ENCODE assay signal across 8 cellular contexts in the genomic region with DNA sequence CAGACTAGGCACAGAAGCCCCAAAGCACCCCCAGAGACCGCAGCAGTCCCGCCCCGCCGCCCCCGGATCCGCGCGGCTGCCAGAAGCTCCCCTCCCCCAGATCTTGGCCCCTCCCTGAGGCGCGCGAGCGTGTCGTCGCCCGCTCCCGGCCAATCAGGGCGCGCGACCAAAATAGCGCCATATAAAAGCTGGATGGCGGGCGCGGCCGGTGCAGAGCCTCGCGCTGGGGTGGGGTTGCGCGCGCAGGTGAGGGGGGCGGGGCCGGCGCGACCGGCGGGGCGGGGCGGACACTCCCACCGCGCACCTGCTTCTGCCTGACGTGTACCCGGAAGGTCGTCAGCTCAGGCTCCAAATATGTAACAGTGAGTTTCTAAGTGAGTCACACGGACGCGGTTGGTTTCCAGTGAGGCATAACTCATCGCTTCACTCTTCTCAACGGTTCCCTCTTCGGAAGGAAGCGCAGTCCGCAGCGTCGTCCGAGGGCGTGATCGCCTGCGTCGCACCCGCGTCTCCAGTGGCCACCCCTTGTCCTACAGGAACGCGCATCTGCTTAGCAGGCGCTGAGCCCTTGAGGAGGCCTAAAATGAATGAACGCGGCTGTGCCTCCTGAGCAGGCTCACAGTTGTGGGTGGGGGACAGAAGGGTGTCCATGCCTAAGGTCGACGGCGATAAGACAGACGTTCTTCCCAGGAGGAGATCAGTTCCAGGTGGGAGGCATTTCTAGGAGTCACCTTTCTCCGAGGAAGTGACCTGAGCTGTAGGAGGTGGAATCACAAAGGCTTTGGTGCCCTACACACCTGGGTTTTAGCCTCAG. TPM values are rescaled to one million over a fixed set of nuclear protein-coding genes. Genes with fewer than 3 reads are reported as not detected.
DNase-seq lines count a peak whose midpoint lies in the region; ATAC-seq and TF ChIP-seq lines count a peak whose summit lies in the region.

No MANE protein-coding gene starts in this region.

- H3K27ac Mint-ChIP-seq in GM23338 (peak overlapping the region; percentile 99), neural progenitor cell (peak overlapping the region; percentile 69)

- H3K9ac ChIP-seq in Karpas-422 (ENCODE audit: low read length) (peak overlapping the region; percentile 88), neural progenitor cell (no peak overlapping the region), stomach smooth muscle (ENCODE audit: low read length in 2 of 2) (peak overlapping the region; percentile 74 to 81)

- peaks cover 7% of the 10 kb centered on the region; the same call in 1 of the 2 replicates for H3K4me1 ChIP-seq in GM23338 (ENCODE audit: insufficient read depth)
- H3K4me1 ChIP-seq in Karpas-422 (ENCODE audit: low read length) = peaks cover 64% of the 10 kb centered on the region
- H3K4me1 ChIP-seq in neural progenitor cell = no peaks in the 10 kb centered on the region
- peaks cover 10% of the 10 kb centered on the region for H3K4me1 ChIP-seq in stomach smooth muscle (ENCODE audit: control insufficient read depth, insufficient read depth, low read length)

- H3K27ac ChIP-seq in GM23338 (ENCODE audit: low read depth) (peak overlapping the region; percentile 99), Karpas-422 (ENCODE audit: low read length) (peak overlapping the region; percentile 98), RWPE1 (peak overlapping the region; percentile 96), neural progenitor cell (peak overlapping the region; percentile 71), stomach smooth muscle (ENCODE audit: low read length) (peak overlapping the region; percentile 70)

- no peaks in the 10 kb centered on the region for H3K79me2 ChIP-seq in GM23338 (replicated peaks; ENCODE audit: insufficient read depth)
- no peaks in the 10 kb centered on the region for H3K79me2 ChIP-seq in Karpas-422 (ENCODE audit: low read length)
- no peaks in the 10 kb centered on the region for H3K79me2 ChIP-seq in neural progenitor cell (ENCODE audit: low read depth)

- H3F3A ChIP-seq in GM23338 (replicated peaks; ENCODE audit: low read depth) = peaks cover 15% of the 10 kb centered on the region
- H3F3A ChIP-seq in neural progenitor cell (ENCODE audit: low read depth) = peaks cover 18% of the 10 kb centered on the region

- peak overlapping the region; percentile 73 for H3K4me3 Mint-ChIP-seq in GM23338
- peak overlapping the region; percentile 77 for H3K4me3 Mint-ChIP-seq in neural progenitor cell

- H3K36me3 Mint-ChIP-seq in GM23338 (ENCODE audit: low read depth) = peaks cover 12% of the 10 kb centered on the region; the same call in 2 of the 3 replicates
- H3K36me3 Mint-ChIP-seq in neural progenitor cell = no peaks in the 10 kb centered on the region

- H4K20me1 ChIP-seq in GM23338 (replicated peaks; ENCODE audit: insufficient read depth) (no peaks in the 10 kb centered on the region), Karpas-422 (ENCODE audit: insufficient read depth, low read depth, low read length) (no peaks in the 10 kb centered on the region), neural progenitor cell (ENCODE audit: low read depth) (no peaks in the 10 kb centered on the region)

- peaks cover 10% of the 10 kb centered on the region for H3K9me2 ChIP-seq in GM23338 (ENCODE audit: insufficient read depth)
- no peaks in the 10 kb centered on the region for H3K9me2 ChIP-seq in Karpas-422 (replicated peaks; ENCODE audit: insufficient read depth, low read length)

- peak overlapping the region; percentile 59 for H3K4me3 ChIP-seq in GM23338
- H3K4me3 ChIP-seq in Karpas-422 (ENCODE audit: low read length) = peak overlapping the region; percentile 74
- peak overlapping the region; percentile 65 for H3K4me3 ChIP-seq in fibroblast of villous mesenchyme (ENCODE audit: low read depth, low read length)
- peak overlapping the region; percentile 43 for H3K4me3 ChIP-seq in neural progenitor cell
- peak overlapping the region; percentile 78 to 82 for H3K4me3 ChIP-seq in stomach smooth muscle (ENCODE audit: low read length in 2 of 2)

- H3K4me1 Mint-ChIP-seq in GM23338 (peaks cover 15% of the 10 kb centered on the region), neural progenitor cell (peaks cover 9% of the 10 kb centered on the region)

- H3K36me3 ChIP-seq in GM23338 (ENCODE audit: insufficient read depth) (no peaks in the 10 kb centered on the region), Karpas-422 (ENCODE audit: insufficient read depth, low read length) (no peaks in the 10 kb centered on the region), neural progenitor cell (no peaks in the 10 kb centered on the region), stomach smooth muscle (ENCODE audit: control insufficient read depth in 2 of 2, insufficient read depth in 2 of 2, low read length in 2 of 2) (no peaks in the 10 kb centered on the region)

- H3K27me3 Mint-ChIP-seq in GM23338 (ENCODE audit: insufficient read depth, low read depth, poor library complexity) = peaks cover 13% of the 10 kb centered on the region
- H3K27me3 Mint-ChIP-seq in neural progenitor cell (ENCODE audit: insufficient read depth, low read depth) = peaks cover 9% of the 10 kb centered on the region

- H3K9me3 ChIP-seq in Karpas-422 (ENCODE audit: low read length) = no peaks in the 10 kb centered on the region
- no peaks in the 10 kb centered on the region for H3K9me3 ChIP-seq in neural progenitor cell (ENCODE audit: low read depth)
- no peaks in the 10 kb centered on the region for H3K9me3 ChIP-seq in stomach smooth muscle (ENCODE audit: control insufficient read depth in 2 of 2, low read length in 2 of 2)

- CTCF ChIA-PET in RWPE1 (lab: Yijun Ruan, JAX) = interaction anchor here (0.5 kb wide), 1 partner anchor 69 kb away, joined by 3 read pairs; no protein-coding TSS in a partner anchor

- H3K4me2 ChIP-seq in GM23338 (peak overlapping the region; percentile 73), Karpas-422 (ENCODE audit: low read depth, low read length, poor library complexity, severe bottlenecking) (peak overlapping the region; percentile 87), neural progenitor cell (peak overlapping the region; percentile 63)

- TF ChIP-seq CTCF in GM23338 (conservative IDR thresholded peaks at IDR 0.05; ENCODE audit: low read depth in 2 of 2) (no peak), RWPE1 (conservative IDR thresholded peaks at IDR 0.05; ENCODE audit: low read depth) (no peak), fibroblast of villous mesenchyme (IDR thresholded peaks at IDR 0.05; ENCODE audit: insufficient read depth, low read depth, low read length) (peak; percentile 10), neural progenitor cell (IDR thresholded peaks at IDR 0.05) (no peak)

- peaks cover 20% of the 10 kb centered on the region; the same call in 2 of the 3 replicates for H3K9me3 Mint-ChIP-seq in GM23338
- H3K9me3 Mint-ChIP-seq in neural progenitor cell = peaks cover 9% of the 10 kb centered on the region

- H3K27me3 ChIP-seq in GM23338 (ENCODE audit: insufficient read depth) (no peaks in the 10 kb centered on the region), Karpas-422 (ENCODE audit: low read length) (no peaks in the 10 kb centered on the region), neural progenitor cell (peaks cover 7% of the 10 kb centered on the region), stomach smooth muscle (ENCODE audit: control insufficient read depth in 1 of 2, insufficient read depth in 2 of 2, low read length in 2 of 2) (no peaks in the 10 kb centered on the region)

- H2AFZ ChIP-seq in GM23338 = 0 out of 2 replicates have a peak overlapping the region, but pooled peaks have one; percentile 15
- peak overlapping the region; percentile 70; the same call in 1 of the 2 replicates for H2AFZ ChIP-seq in Karpas-422 (ENCODE audit: low read length)
- H2AFZ ChIP-seq in neural progenitor cell (replicated peaks) = peak overlapping the region; percentile 81

- DNase-seq in GDM1 (lab: John Stamatoyannopoulos, UW) (peak; percentile 39), GM23338 (ENCODE audit: low spot score) (peak; percentile 97), Karpas-422 (peak; percentile 99), RWPE1 (ENCODE audit: low spot score) (peak; percentile 99), fibroblast of villous mesenchyme (ENCODE audit: low read depth) (peak; percentile 90), neural progenitor cell (ENCODE audit: low spot score) (peak; percentile 96)
- DNase-seq in activated effector memory CD4-positive, alpha-beta T cell treated with Interleukin-2 at 50 U/mL for 16 hours = peak; percentile 95

- ATAC-seq in GM23338 = peak; percentile 88

- POLR2A ChIA-PET in RWPE1 (lab: Yijun Ruan, JAX; ENCODE audit: low non-redundant PET) = interaction anchor here (0.5 to 1.7 kb wide), 5 partner anchors 9 to 163 kb away, joined by 3 to 5 read pairs (median 3); no protein-coding TSS in a partner anchor

TF ChIP-seq in GM23338, 12 proteins besides CTCF, POLR2A, EP300 and RAD21:
- no peak; the same call in 1 of the 2 replicates for TF ChIP-seq ETS1 (IDR thresholded peaks at IDR 0.05)
- TF ChIP-seq POLR2AphosphoS5 (IDR thresholded peaks at IDR 0.05; ENCODE audit: low read depth) = peak; percentile 6; the same call in 1 of the 2 replicates
- no peak for TF ChIP-seq NANOG (IDR thresholded peaks at IDR 0.05; ENCODE audit: borderline replicate concordance)
- peak; percentile 83 for TF ChIP-seq CREB1 (CRISPR knock-in tag; IDR thresholded peaks at IDR 0.05; ENCODE audit: low read depth)
- no peak for TF ChIP-seq EZH2phosphoT487 (IDR thresholded peaks at IDR 0.05; ENCODE audit: unreplicated experiment)
TF ChIP-seq in GM23338: peak in this region for 2.

RNA-seq across cellular contexts. Expression of gene EZR, which starts 50.6 kb away (rescaled TPM):
- 208 and 209 TPM in 2 replicates for total RNA-seq in GM23338 (2014; rRNA removed; shearing (Covaris generic))
- polyA plus RNA-seq in GM23338 (2016; fragmentation: Nextera tagmentation; extraction: Ambion mirVana) = 188 and 199 TPM in 2 replicates
- total RNA-seq in Karpas-422 (2014; rRNA removed; shearing (Covaris generic); ENCODE audit: low replicate concordance) = 88.5 and 185 TPM in 2 replicates
- 100 and 116 TPM in 2 replicates for total RNA-seq in fibroblast of villous mesenchyme
- total RNA-seq in neural progenitor cell (ENCODE audit: low replicate concordance) = 52.0 and 61.4 TPM in 2 replicates

Comparison
In these comparisons a context has a peak if more than half of its experiments do, and no peak if none do; other contexts are left out.
1. Peak in every context shown above with its lines: DNase-seq, ATAC-seq, H3K4me3 ChIP-seq and H3K27ac ChIP-seq.
2. DNase-seq: peak in every context shown above with its lines; median percentile 99 in Karpas-422; 99 in RWPE1; 97 in GM23338; 96 in neural progenitor cell; 95 in activated effector memory CD4-positive, alpha-beta T cell treated with Interleukin-2 at 50 U/mL for 16 hours; 90 in fibroblast of villous mesenchyme; 39 in GDM1.
3. H2AFZ ChIP-seq: peak in every context shown above with its lines; median percentile 81 in neural progenitor cell; 70 in Karpas-422; 15 in GM23338.